In the genomic region with DNA sequence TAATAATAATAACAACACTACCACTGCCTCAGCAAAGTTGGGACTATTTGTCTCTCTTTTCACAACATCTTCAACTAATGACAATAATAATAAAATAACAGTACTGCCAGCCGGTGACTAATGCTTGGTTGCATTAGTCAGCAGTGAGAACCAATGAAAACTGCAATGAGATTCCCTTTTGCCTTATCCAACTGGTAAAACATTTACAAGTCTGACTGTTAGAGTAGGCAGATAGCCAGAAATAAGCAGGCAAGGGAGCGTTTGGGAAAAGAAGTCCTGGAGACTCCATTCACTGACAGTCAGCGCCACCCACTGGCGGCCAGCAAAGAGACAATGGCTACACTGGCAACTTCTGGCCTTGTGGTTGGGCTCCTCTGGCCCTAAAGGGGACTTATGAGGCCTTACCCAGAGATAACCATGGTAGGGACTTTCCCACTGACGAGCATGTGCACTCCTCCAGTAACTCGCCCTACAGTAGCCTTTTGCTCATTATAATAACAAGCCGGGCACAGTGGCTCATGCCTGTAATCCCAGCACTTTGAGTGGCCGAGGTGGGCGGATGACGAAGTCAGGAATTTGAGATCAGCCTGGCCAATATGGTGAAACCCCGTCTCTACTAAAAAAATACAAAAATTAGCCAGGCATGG, we compare ENCODE assay signal across 8 cellular contexts. TPM values are rescaled to one million over a fixed set of nuclear protein-coding genes. Genes with fewer than 3 reads are reported as not detected.
DNase-seq lines count a peak whose midpoint lies in the region; ATAC-seq and TF ChIP-seq lines count a peak whose summit lies in the region.

No MANE protein-coding gene starts in this region.

- H3K9me3 Mint-ChIP-seq in naive thymus-derived CD8-positive, alpha-beta T cell, result no peaks in the 10 kb centered on the region

- H3K4me3 ChIP-seq in HFF-Myc (replicated peaks; ENCODE audit: low read depth, low read length) (no peak overlapping the region), right atrium auricular region (no peak overlapping the region), retinal pigment epithelial cell (ENCODE audit: low read length) (no peak overlapping the region)

- H3K4me1 Mint-ChIP-seq in naive thymus-derived CD8-positive, alpha-beta T cell, result peaks cover 14 to 32% (median 25%) of the 10 kb centered on the region in 4 donors

- peak overlapping the region in 1 of 2 donors; percentile 1 for H3K27ac ChIP-seq in right atrium auricular region

- POLR2A ChIA-PET in naive thymus-derived CD8-positive, alpha-beta T cell (lab: Charles Lee), result no interaction called here

- no peaks in the 10 kb centered on the region for H3K36me3 ChIP-seq in right atrium auricular region

- H3K36me3 Mint-ChIP-seq in naive thymus-derived CD8-positive, alpha-beta T cell, result no peaks in the 10 kb centered on the region

- no peak overlapping the region for H3K27ac Mint-ChIP-seq in naive thymus-derived CD8-positive, alpha-beta T cell

- TF ChIP-seq CTCF in HFF-Myc (IDR thresholded peaks at IDR 0.05; ENCODE audit: low read depth, low read length, missing control alignments) (peak; percentile 87), right atrium auricular region (IDR thresholded peaks at IDR 0.05) (peak; percentile 46 to 74), retinal pigment epithelial cell (conservative IDR thresholded peaks at IDR 0.05; ENCODE audit: low read depth, low read length) (peak; percentile 90)

- peaks cover 0 to 37% (median 7%) of the 10 kb centered on the region in 5 donors for H3K27me3 Mint-ChIP-seq in naive thymus-derived CD8-positive, alpha-beta T cell

- no peak overlapping the region for H3K4me3 Mint-ChIP-seq in naive thymus-derived CD8-positive, alpha-beta T cell

- DNase-seq in DMS79 (lab: John Stamatoyannopoulos, UW), result peak; percentile 17
- DNase-seq in HFF-Myc (ENCODE audit: extremely low read depth, low read depth), result peak; percentile 98
- peak; percentile 72 for DNase-seq in NCI-H345 treated with DMSO at 0.1 percent for 48 hours (lab: John Stamatoyannopoulos, UW; ENCODE audit: unreplicated experiment)
- DNase-seq in amniotic stem cell (lab: John Stamatoyannopoulos, UW), result peak; percentile 96
- peak; percentile 88 for DNase-seq in right atrium auricular region (ENCODE audit: low spot score)
- peak; percentile 92 for DNase-seq in retinal pigment epithelial cell (ENCODE audit: low read depth)
- no peak for DNase-seq in effector CD8-positive, alpha-beta T cell (lab: John Stamatoyannopoulos, UW)
- no peak for DNase-seq in naive thymus-derived CD8-positive, alpha-beta T cell

- H3K4me1 ChIP-seq in right atrium auricular region, result peaks cover 0 to 28% of the 10 kb centered on the region in 2 donors

- H3K27me3 ChIP-seq in right atrium auricular region, result no peaks in the 10 kb centered on the region

- no peaks in the 10 kb centered on the region for H3K9me3 ChIP-seq in right atrium auricular region

- ATAC-seq in naive thymus-derived CD8-positive, alpha-beta T cell, result no peak

RNA-seq across cellular contexts. Expression of gene NSFL1C, which starts 3.4 kb away (rescaled TPM):
- total RNA-seq in right atrium auricular region, result 10 to 100 TPM; 28.5 to 34.3 TPM
- total RNA-seq in naive thymus-derived CD8-positive, alpha-beta T cell, result 10 to 100 TPM; 70.3 to 72.6 TPM
- 10 to 100 TPM; 68.1 to 82.8 (median 77.0) TPM for polyA plus RNA-seq in naive thymus-derived CD8-positive, alpha-beta T cell

RNA-seq across cellular contexts. Expression of gene SIRPB2, which starts 21.2 kb away (rescaled TPM):
- 1 to 10 TPM; 2.6 to 4.4 TPM for total RNA-seq in right atrium auricular region
- not detected for total RNA-seq in naive thymus-derived CD8-positive, alpha-beta T cell
- polyA plus RNA-seq in naive thymus-derived CD8-positive, alpha-beta T cell, result not detected

Comparison
In these comparisons a context has a peak if more than half of its experiments do, and no peak if none do; other contexts are left out.
1. DNase-seq: peak in DMS79 (single experiment), HFF-Myc (single experiment), NCI-H345 treated with DMSO at 0.1 percent for 48 hours (single experiment), amniotic stem cell (single experiment), right atrium auricular region (single experiment) and retinal pigment epithelial cell (single experiment); none in effector CD8-positive, alpha-beta T cell (single experiment) and naive thymus-derived CD8-positive, alpha-beta T cell (0 of 10).
2. Peak in every context shown above with its lines, with median percentiles within 50 percentile points of each other: CTCF ChIP-seq.